ENCODE assay signal across 8 cellular contexts in the genomic region with DNA sequence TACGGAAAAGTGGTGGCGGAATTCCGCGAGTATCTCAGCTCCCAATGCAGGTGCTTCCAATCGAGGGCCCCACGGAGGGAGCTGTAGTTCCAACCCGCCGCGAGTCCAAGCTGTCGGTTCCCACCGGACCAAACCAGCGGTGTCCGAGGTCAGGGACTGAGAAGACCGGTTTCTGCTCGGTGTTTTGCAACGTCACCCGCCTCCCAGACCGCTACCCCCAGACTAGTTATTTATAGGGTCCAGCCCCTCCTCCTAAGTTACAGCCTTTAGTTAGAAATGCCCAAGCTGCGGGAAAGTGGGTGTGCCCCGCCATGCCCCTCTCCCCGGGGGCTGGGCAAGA. TPM values are rescaled to one million over a fixed set of nuclear protein-coding genes. Genes with fewer than 3 reads are reported as not detected.
DNase-seq lines count a peak whose midpoint lies in the region; ATAC-seq, FAIRE-seq and TF ChIP-seq lines count a peak whose summit lies in the region.

No MANE protein-coding gene starts in this region.

- no peaks in the 10 kb centered on the region; the same call in 1 of the 2 replicates for H3F3A ChIP-seq in MM.1S (ENCODE audit: insufficient read depth, low read length)

- TF ChIP-seq CTCF in MM.1S (IDR thresholded peaks at IDR 0.05; ENCODE audit: low read length) (no peak), colonic mucosa (IDR thresholded peaks at IDR 0.05) (no peak)

- H3K79me2 ChIP-seq in MM.1S (ENCODE audit: low read length): no peaks in the 10 kb centered on the region

- peak overlapping the region; percentile 89 for H2AFZ ChIP-seq in MM.1S (ENCODE audit: low read length)

- ATAC-seq in GM21786 (IDR thresholded peaks at IDR 0.05; ENCODE audit: unreplicated experiment): no peak
- no peak for ATAC-seq in HG03095 (IDR thresholded peaks at IDR 0.05; ENCODE audit: unreplicated experiment)

- H3K4me1 ChIP-seq in BLaER1 treated with 17β-estradiol and CSF1 and Interleukin-3, amounts not matched to agents 10 nM and 100 nM: peaks cover 24 to 62% (median 57%) of the 10 kb centered on the region in 10 experiments
- H3K4me1 ChIP-seq in MM.1S (ENCODE audit: low read length) (peaks cover 14% of the 10 kb centered on the region), colonic mucosa (peaks cover 8% of the 10 kb centered on the region), mucosa of rectum (ENCODE audit: control insufficient read depth in 2 of 2, insufficient read depth in 2 of 2, low read length in 2 of 2) (peaks cover 37 to 43% of the 10 kb centered on the region in 2 donors)

- peaks cover 0 to 7% (median 0%) of the 10 kb centered on the region in 11 experiments; a peak in 2 of 22 replicates for H4K20me1 ChIP-seq in BLaER1 treated with 17β-estradiol and CSF1 and Interleukin-3, amounts not matched to agents 10 nM and 100 nM
- no peaks in the 10 kb centered on the region for H4K20me1 ChIP-seq in MM.1S (ENCODE audit: insufficient read depth, low read length)

- intact Hi-C loops in colonic mucosa (cut with DNase I): loop anchor here (5.0 kb wide), 1 partner anchor 120 kb away; no protein-coding TSS in a partner anchor

- no peak for FAIRE-seq in HTR-8/SVneo (lab: Jason Lieb, UNC)

- peak overlapping the region; percentile 39 to 80 (median 75); a peak in 20 of 22 replicates for H3K9ac ChIP-seq in BLaER1 treated with 17β-estradiol and CSF1 and Interleukin-3, amounts not matched to agents 10 nM and 100 nM
- H3K9ac ChIP-seq in MM.1S (ENCODE audit: low read length) (peak overlapping the region; percentile 48; the same call in 1 of the 2 replicates), colonic mucosa (ENCODE audit: low read depth in 2 of 2, low read length in 2 of 2) (peak overlapping the region in 1 of 2 donors; percentile 97), mucosa of rectum (ENCODE audit: low read depth in 1 of 2, low read length in 2 of 2) (peak overlapping the region; percentile 81 to 94)

- H3K9me3 ChIP-seq in BLaER1 treated with 17β-estradiol and CSF1 and Interleukin-3, amounts not matched to agents 10 nM and 100 nM (replicated peaks in 1 of 11): peaks cover 0 to 6% (median 4%) of the 10 kb centered on the region in 11 experiments; a peak in 19 of 22 replicates
- H3K9me3 ChIP-seq in MM.1S (replicated peaks; ENCODE audit: insufficient read depth, low read length) (no peaks in the 10 kb centered on the region), colonic mucosa (no peaks in the 10 kb centered on the region), mucosa of rectum (ENCODE audit: control insufficient read depth in 2 of 2, low read length in 2 of 2) (no peaks in the 10 kb centered on the region)

- H3K4me3 ChIP-seq in BLaER1 treated with 17β-estradiol and CSF1 and Interleukin-3, amounts not matched to agents 10 nM and 100 nM: peak overlapping the region; percentile 65 to 81 (median 70)
- H3K4me3 ChIP-seq in MM.1S (ENCODE audit: low read length) (peak overlapping the region; percentile 83), colonic mucosa (peak overlapping the region; percentile 63), mucosa of rectum (ENCODE audit: low read length in 2 of 2) (peak overlapping the region; percentile 94 to 95)

- peak overlapping the region; percentile 88 to 99 (median 95) for H3K4me2 ChIP-seq in BLaER1 treated with 17β-estradiol and CSF1 and Interleukin-3, amounts not matched to agents 10 nM and 100 nM
- H3K4me2 ChIP-seq in MM.1S (ENCODE audit: low read depth, low read length): peak overlapping the region; percentile 93

- DNase-seq in MM.1S: no peak
- DNase-seq in colonic mucosa: peak; percentile 67
- no peak for DNase-seq in HTR-8/SVneo (ENCODE audit: insufficient read length, low spot score)
- no peak for DNase-seq in NCI-H2107 (lab: John Stamatoyannopoulos, UW)

- no peaks in the 10 kb centered on the region for H3K9me2 ChIP-seq in MM.1S (replicated peaks; ENCODE audit: insufficient read depth, low read length)

- H3K27me3 ChIP-seq in BLaER1 treated with 17β-estradiol and CSF1 and Interleukin-3, amounts not matched to agents 10 nM and 100 nM: peaks cover 0 to 7% (median 0%) of the 10 kb centered on the region in 11 experiments; a peak in 4 of 22 replicates
- no peaks in the 10 kb centered on the region for H3K27me3 ChIP-seq in MM.1S (replicated peaks; ENCODE audit: insufficient read depth, low read length)
- no peaks in the 10 kb centered on the region for H3K27me3 ChIP-seq in colonic mucosa
- H3K27me3 ChIP-seq in mucosa of rectum (ENCODE audit: control insufficient read depth in 2 of 2, insufficient read depth in 2 of 2, low read length in 2 of 2): no peaks in the 10 kb centered on the region

- peaks cover 0 to 6% (median 1%) of the 10 kb centered on the region in 11 experiments; a peak in 12 of 22 replicates for H3K36me3 ChIP-seq in BLaER1 treated with 17β-estradiol and CSF1 and Interleukin-3, amounts not matched to agents 10 nM and 100 nM
- no peaks in the 10 kb centered on the region for H3K36me3 ChIP-seq in MM.1S (replicated peaks; ENCODE audit: insufficient read depth, low read length)
- no peaks in the 10 kb centered on the region for H3K36me3 ChIP-seq in colonic mucosa
- H3K36me3 ChIP-seq in mucosa of rectum (ENCODE audit: control insufficient read depth in 2 of 2, insufficient read depth in 2 of 2, low read length in 2 of 2): peaks cover under 1 to 3% of the 10 kb centered on the region in 2 donors

- peak overlapping the region in 5 of 11 experiments; percentile 9 to 48 (median 38); a peak in 6 of 22 replicates for H3K27ac ChIP-seq in BLaER1 treated with 17β-estradiol and CSF1 and Interleukin-3, amounts not matched to agents 10 nM and 100 nM
- no peak overlapping the region for H3K27ac ChIP-seq in MM.1S (ENCODE audit: low read length)
- peak overlapping the region; percentile 94 for H3K27ac ChIP-seq in colonic mucosa
- peak overlapping the region; percentile 94 to 98 for H3K27ac ChIP-seq in mucosa of rectum (ENCODE audit: low read depth in 2 of 2, low read length in 2 of 2)

RNA-seq across cellular contexts. Expression of a gene that starts 0.7 kb away (rescaled TPM):
- 10 to 100 TPM; 57.0 to 68.6 TPM for total RNA-seq in colonic mucosa

RNA-seq across cellular contexts. Expression of a gene that starts 48.0 kb away (rescaled TPM):
- 10 to 100 TPM; 25.6 to 28.4 TPM for total RNA-seq in colonic mucosa

RNA-seq across cellular contexts. Expression of a gene that starts 48.3 kb away (rescaled TPM):
- total RNA-seq in colonic mucosa: 1 to 10 TPM; 2.2 to 7.3 TPM
